Comparison of ENCODE assay signal across 8 cellular contexts in genomic region chr17:79391808-79392233, GRCh38.
A peak's percentile ranks its signal among the peaks of the same experiment; 100 is the strongest.
DNase-seq lines count a peak whose midpoint lies in the region.

No MANE protein-coding gene starts in this region.

- DNase-seq in 8988T (peak; percentile 75), GM19240 (ENCODE audit: insufficient read length, low spot score) (peak; percentile 77), NCI-H345 (lab: John Stamatoyannopoulos, UW) (peak; percentile 80), caudate nucleus (lab: John Stamatoyannopoulos, UW) (peak in 53 of 61 donors; percentile 6 to 70 (median 33)), kidney tubule cell (ENCODE audit: low spot score) (peak; percentile 63), cortex of kidney (lab: John Stamatoyannopoulos, UW) (no peak)
- peak; percentile 40 for DNase-seq in activated CD4-positive, CD25-positive, alpha-beta regulatory T cell treated with anti-CD3 and anti-CD28 coated beads, Interleukin-2, amount 50 U/mL, for 16 hours (ENCODE audit: low read depth, low spot score)
- peak; percentile 68 to 71 for DNase-seq in stimulated activated CD4-positive, alpha-beta T cell treated with anti-CD3 and anti-CD28 coated beads, Interleukin-2, amount 100 ng/mL, for 48 hours

- no peak overlapping the region for H3K27ac ChIP-seq in caudate nucleus (ENCODE audit: low read depth, low read length)
